ENCODE assay signal across 10 cellular contexts in genomic region chr2:167294775-167295140, GRCh38. TPM values are rescaled to one million over a fixed set of nuclear protein-coding genes. Genes with fewer than 3 reads are reported as not detected.
DNase-seq lines count a peak whose midpoint lies in the region; ATAC-seq, FAIRE-seq and TF ChIP-seq lines count a peak whose summit lies in the region.
"Had no signal": no experiment of that assay in that cellular context is flagged by ENCODE, and none has a peak within 500 bp of the region (broad histone marks: within the 10 kb centered on the region; RNA-seq: fewer than 3 reads in every experiment).

No MANE protein-coding gene starts in this region.

- peak overlapping the region; percentile 46 for H3K9ac ChIP-seq in muscle layer of colon (ENCODE audit: low read length)

- H3K4me2 ChIP-seq in A549, result peak overlapping the region; percentile 99

- no peak for TF ChIP-seq POLR2A in A549 (IDR thresholded peaks at IDR 0.05; ENCODE audit: low read length)

- peaks cover 0 to 6% of the 10 kb centered on the region in 2 donors for H3K27me3 ChIP-seq in muscle layer of colon (ENCODE audit: control insufficient read depth in 1 of 2, insufficient read depth in 2 of 2, low read length in 2 of 2)

- CTCF ChIA-PET in A549 (lab: Yijun Ruan, JAX), result interaction anchor here (1.1 kb wide), 1 partner anchor 10 kb away, joined by 3 read pairs; no protein-coding TSS in a partner anchor

- TF ChIP-seq EP300 in A549 (IDR thresholded peaks at IDR 0.05), result no peak

- H3K36me3 ChIP-seq in muscle layer of colon (ENCODE audit: insufficient read depth, low read length), result no peaks in the 10 kb centered on the region

- no peak for FAIRE-seq in A549 (lab: Jason Lieb, UNC)
- FAIRE-seq: TTC549 had no signal

- H3K4me1 ChIP-seq in A549 (peaks cover 15% of the 10 kb centered on the region; the same call in 2 of the 3 replicates), muscle layer of colon (ENCODE audit: insufficient read depth, low read length) (peaks cover 5% of the 10 kb centered on the region)

- ATAC-seq in A549 (no peak), GM18870 (IDR thresholded peaks at IDR 0.05; ENCODE audit: unreplicated experiment) (no peak)
- ATAC-seq: left ventricle myocardium superior had no signal

- H3K4me3 ChIP-seq in A549, result no peak overlapping the region
- peak overlapping the region; percentile 71 for H3K4me3 ChIP-seq in muscle layer of colon (ENCODE audit: low read depth in 1 of 2, low read length in 2 of 2)

- WGBS in A549 (ENCODE audit: missing lambda C conversion rate), result 30% methylated on average over 6 of the region's 6 CpGs

- POLR2A ChIA-PET in A549 (lab: Yijun Ruan, JAX), result no interaction called here

- H3K27ac ChIP-seq in A549 (no peak overlapping the region), caudate nucleus (ENCODE audit: low read depth, low read length) (peak overlapping the region; percentile 79), muscle layer of colon (ENCODE audit: low read depth, low read length) (no peak overlapping the region), substantia nigra (ENCODE audit: low read depth, low read length, poor library complexity, severe bottlenecking) (no peak overlapping the region)

- TF ChIP-seq CTCF in A549 (IDR thresholded peaks at IDR 0.05), result no peak

- no peaks in the 10 kb centered on the region for H3K9me3 ChIP-seq in A549
- H3K9me3 ChIP-seq in muscle layer of colon (ENCODE audit: low read length), result no peaks in the 10 kb centered on the region

- TF ChIP-seq RAD21 in A549 (conservative IDR thresholded peaks at IDR 0.05 in 1 of 2, IDR thresholded peaks at IDR 0.05 in 1 of 2), result no peak

- no peak for DNase-seq in A549 (ENCODE audit: low read depth in 1 of 2, low spot score in 1 of 2)
- DNase-seq in HS-5 (ENCODE audit: low read depth), result peak; percentile 19
- DNase-seq in caudate nucleus (lab: John Stamatoyannopoulos, UW), result no peak
- DNase-seq in foreskin melanocyte, result no peak
- no peak for DNase-seq in substantia nigra (lab: John Stamatoyannopoulos, UW)
- no peak for DNase-seq in glomerular visceral epithelial cell (ENCODE audit: extremely low spot score)
- DNase-seq: left ventricle myocardium superior had no signal

TF ChIP-seq in A549, 52 proteins besides CTCF, POLR2A, EP300 and RAD21:
- TF ChIP-seq ZC3H11A (IDR thresholded peaks at IDR 0.05), result no peak
- peak; percentile 76 for TF ChIP-seq REST (IDR thresholded peaks at IDR 0.05)

RNA-seq across cellular contexts. Expression of gene B3GALT1, which starts 2.0 kb away (rescaled TPM):
- polyA plus RNA-seq in A549 (2011; rRNA removed) (0.03 and 0.04 TPM in 2 replicates), A549 (2017; fragmentation: RNase III; extraction: RNeasy Plus Mini Kit Qiagen cat#74134 plus additional on column Dnase treatment) (not detected in 3 replicates)
- under 0.01 TPM in 1 of 2 replicates, not detected in the other for polyA plus RNA-seq in A549 (2012; cell fraction: cytosol; rRNA removed)
- polyA plus RNA-seq in A549 (2012; cell fraction: nucleus; rRNA removed), result not detected in 2 replicates
- 0.05 and 0.08 TPM in 2 replicates for polyA minus RNA-seq in A549 (2011; rRNA and poly(A)+ RNA removed)
